Comparison of ENCODE assay signal across 9 cellular contexts in genomic region chr5:180313677-180314076, GRCh38. TPM values are rescaled to one million over a fixed set of nuclear protein-coding genes. Genes with fewer than 3 reads are reported as not detected.
DNase-seq lines count a peak whose midpoint lies in the region; ATAC-seq and TF ChIP-seq lines count a peak whose summit lies in the region.
"Had no signal": no experiment of that assay in that cellular context is flagged by ENCODE, and none has a peak within 500 bp of the region (broad histone marks: within the 10 kb centered on the region; RNA-seq: fewer than 3 reads in every experiment).

No MANE protein-coding gene starts in this region.

- no peak overlapping the region for H3K4me2 ChIP-seq in mesendoderm (ENCODE audit: low read length)

- POLR2A ChIA-PET in activated CD8-positive, alpha-beta T cell treated with anti-CD3 and anti-CD28 coated beads for 36 hours (lab: Charles Lee) = interaction anchor here (0.7 to 0.9 kb wide), 2 partner anchors 11 to 14 kb away, joined by 3 read pairs; no protein-coding TSS in a partner anchor

- no peak overlapping the region for H3K56ac ChIP-seq in mesendoderm (ENCODE audit: low read length)

- WGBS in mesendoderm (ENCODE audit: extremely low coverage, insufficient coverage, low lambda C conversion rate) = no CpG with 5 or more reads among the region's 40 CpGs
- 66 to 92% (median 70%) methylated on average over 35 to 40 of the region's 40 CpGs for WGBS in spleen, 5 donors

- H3K4me1 ChIP-seq in left ventricle myocardium inferior = no peaks in the 10 kb centered on the region
- H3K4me1 ChIP-seq in mesendoderm (ENCODE audit: control insufficient read depth, low read depth, low read length) = no peaks in the 10 kb centered on the region
- no peaks in the 10 kb centered on the region for H3K4me1 ChIP-seq in spleen

- CTCF ChIA-PET in activated CD8-positive, alpha-beta T cell treated with anti-CD3 and anti-CD28 coated beads for 36 hours (lab: Charles Lee) = interaction anchor here (0.7 to 4.1 kb wide), 8 partner anchors 9 to 159 kb away, joined by 3 to 68 read pairs (median 11); partner anchors contain the start of genes MAPK9 and RASGEF1C

- no peak overlapping the region for H3K23ac ChIP-seq in mesendoderm (ENCODE audit: low read length)

- ATAC-seq in activated CD8-positive, alpha-beta T cell treated with anti-CD3 and anti-CD28 coated beads for 36 hours = peak; percentile 70
- ATAC-seq in HG03342 (IDR thresholded peaks at IDR 0.05; ENCODE audit: unreplicated experiment) = no peak
- ATAC-seq: HCT116 had no signal

- no peak for TF ChIP-seq CTCF in activated CD8-positive, alpha-beta T cell treated with anti-CD3 and anti-CD28 coated beads for 36 hours (IDR thresholded peaks at IDR 0.05)
- TF ChIP-seq CTCF in left ventricle myocardium inferior (IDR thresholded peaks at IDR 0.05; ENCODE audit: borderline replicate concordance) = no peak
- TF ChIP-seq CTCF in spleen (IDR thresholded peaks at IDR 0.05 in 8 of 11, conservative IDR thresholded peaks at IDR 0.05 in 3 of 11) = no peak

- no peak overlapping the region for H2BK15ac ChIP-seq in mesendoderm (replicated peaks; ENCODE audit: low read depth)

- no peaks in the 10 kb centered on the region for H3K79me2 ChIP-seq in mesendoderm (ENCODE audit: control insufficient read depth, insufficient read depth, low read length)

- no peaks in the 10 kb centered on the region for H3K36me3 Mint-ChIP-seq in activated CD8-positive, alpha-beta T cell treated with anti-CD3 and anti-CD28 coated beads for 36 hours (ENCODE audit: low read depth)

- H3K4me3 ChIP-seq in left ventricle myocardium inferior (no peak overlapping the region), mesendoderm (ENCODE audit: low read length) (no peak overlapping the region), spleen (peak overlapping the region in 2 of 8 donors; percentile 15 to 39)

- intact Hi-C loops in activated CD8-positive, alpha-beta T cell treated with anti-CD3 and anti-CD28 coated beads for 36 hours (cut with micrococcal nuclease) = no loop called here
- intact Hi-C loops in left ventricle myocardium inferior (cut with micrococcal nuclease) = no loop called here
- intact Hi-C loops in spleen (cut with DNase I; ENCODE audit: low total_unique reads) = no loop called here

- no peak overlapping the region for H2BK120ac ChIP-seq in mesendoderm (ENCODE audit: low read depth, low read length)

- no peak overlapping the region for H4K8ac ChIP-seq in mesendoderm (ENCODE audit: low read depth, low read length)

- no peak overlapping the region for H3K27ac ChIP-seq in left ventricle myocardium inferior (replicated peaks)
- H3K27ac ChIP-seq in mesendoderm (ENCODE audit: low read depth, low read length) = no peak overlapping the region
- H3K27ac ChIP-seq in spleen = peak overlapping the region in 1 of 8 donors; percentile 43

- H3K9me3 ChIP-seq in left ventricle myocardium inferior (replicated peaks) (no peaks in the 10 kb centered on the region), spleen (no peaks in the 10 kb centered on the region)

- peaks cover 8% of the 10 kb centered on the region for H3K36me3 ChIP-seq in left ventricle myocardium inferior
- H3K36me3 ChIP-seq in mesendoderm (ENCODE audit: control insufficient read depth, insufficient read depth, low read length) = peaks cover 4% of the 10 kb centered on the region
- no peaks in the 10 kb centered on the region for H3K36me3 ChIP-seq in spleen

- no peak overlapping the region for H3K27ac Mint-ChIP-seq in activated CD8-positive, alpha-beta T cell treated with anti-CD3 and anti-CD28 coated beads for 36 hours

- H2AK5ac ChIP-seq in mesendoderm (ENCODE audit: low read length) = no peak overlapping the region

- H3K79me1 ChIP-seq in mesendoderm (ENCODE audit: low read length) = no peaks in the 10 kb centered on the region

- H3K27me3 ChIP-seq in left ventricle myocardium inferior (ENCODE audit: low read depth) (peaks cover 7% of the 10 kb centered on the region), mesendoderm (ENCODE audit: insufficient read depth, low read length, poor library complexity) (no peaks in the 10 kb centered on the region), spleen (replicated peaks in 1 of 7) (peaks cover 0 to 5% (median 0%) of the 10 kb centered on the region in 7 donors)

- peak overlapping the region; percentile 8 for H3K4me3 Mint-ChIP-seq in activated CD8-positive, alpha-beta T cell treated with anti-CD3 and anti-CD28 coated beads for 36 hours

- no peak overlapping the region for H3K4ac ChIP-seq in mesendoderm (ENCODE audit: low read depth, low read length)

- no peaks in the 10 kb centered on the region for H3K27me3 Mint-ChIP-seq in activated CD8-positive, alpha-beta T cell treated with anti-CD3 and anti-CD28 coated beads for 36 hours

- TF ChIP-seq POLR2A in GM10847 (IDR thresholded peaks at IDR 0.05; ENCODE audit: extremely low read depth, insufficient read length) = peak; percentile 44
- no peak for TF ChIP-seq POLR2A in spleen (IDR thresholded peaks at IDR 0.05)

- H3K9me3 Mint-ChIP-seq in activated CD8-positive, alpha-beta T cell treated with anti-CD3 and anti-CD28 coated beads for 36 hours = no peaks in the 10 kb centered on the region

- no peak overlapping the region for H2BK5ac ChIP-seq in mesendoderm (ENCODE audit: low read length)

- no peak overlapping the region for H3K18ac ChIP-seq in mesendoderm (ENCODE audit: low read length)

- no peak overlapping the region for H4K5ac ChIP-seq in mesendoderm (ENCODE audit: low read length)

- DNase-seq in LoVo (ENCODE audit: low spot score) = peak; percentile 86
- DNase-seq in activated CD8-positive, alpha-beta T cell treated with anti-CD3 and anti-CD28 coated beads for 36 hours = peak; percentile 46
- peak; percentile 43 for DNase-seq in left ventricle myocardium inferior
- peak; percentile 55 for DNase-seq in stimulated activated CD4-positive, alpha-beta T cell treated with anti-CD3 and anti-CD28 coated beads, Interleukin-4, amount 100 ng/mL, for 24 hours
- no peak for DNase-seq in mesendoderm
- no peak for DNase-seq in spleen

- H3K4me1 Mint-ChIP-seq in activated CD8-positive, alpha-beta T cell treated with anti-CD3 and anti-CD28 coated beads for 36 hours (ENCODE audit: low read depth) = no peaks in the 10 kb centered on the region

- H3K9ac ChIP-seq in mesendoderm (ENCODE audit: low read length) = no peak overlapping the region

RNA-seq across cellular contexts. Expression of gene MAPK9, which starts 21.8 kb away (rescaled TPM):
- total RNA-seq in activated CD8-positive, alpha-beta T cell treated with anti-CD3 and anti-CD28 coated beads for 36 hours = 10 to 100 TPM; 31.8 to 33.2 TPM
- total RNA-seq in left ventricle myocardium inferior (40.9 TPM), spleen (10 to 100 TPM; 30.7 to 38.5 (median 33.4) TPM)
- 28.2 TPM for polyA plus RNA-seq in mesendoderm (2013, experiment 1 of 2)
- 28.4 TPM for polyA plus RNA-seq in mesendoderm (2013, experiment 2 of 2)
- polyA plus RNA-seq in spleen = 10 to 100 TPM in 2 of 3 donors, 1 to 10 TPM in 1; 8.9 to 13.9 (median 10.3) TPM

RNA-seq across cellular contexts. Expression of gene GFPT2, which starts 39.5 kb away (rescaled TPM):
- total RNA-seq in activated CD8-positive, alpha-beta T cell treated with anti-CD3 and anti-CD28 coated beads for 36 hours = not detected
- total RNA-seq in left ventricle myocardium inferior = 8.4 TPM
- 41.2 TPM for polyA plus RNA-seq in mesendoderm (2013, experiment 1 of 2)
- polyA plus RNA-seq in mesendoderm (2013, experiment 2 of 2) = 42.6 TPM
- 1 to 10 TPM; 1.2 to 4.7 (median 2.0) TPM for total RNA-seq in spleen
- 1 to 10 TPM; 1.2 to 1.5 (median 1.5) TPM for polyA plus RNA-seq in spleen

Comparison
In these comparisons a context has a peak if more than half of its experiments do, and no peak if none do; other contexts are left out.
1. DNase-seq: peak in LoVo (single experiment), activated CD8-positive, alpha-beta T cell treated with anti-CD3 and anti-CD28 coated beads for 36 hours (single experiment), left ventricle myocardium inferior (single experiment) and stimulated activated CD4-positive, alpha-beta T cell treated with anti-CD3 and anti-CD28 coated beads, Interleukin-4, amount 100 ng/mL, for 24 hours (single experiment); none in mesendoderm (single experiment) and spleen (single experiment).